In the genomic region with DNA sequence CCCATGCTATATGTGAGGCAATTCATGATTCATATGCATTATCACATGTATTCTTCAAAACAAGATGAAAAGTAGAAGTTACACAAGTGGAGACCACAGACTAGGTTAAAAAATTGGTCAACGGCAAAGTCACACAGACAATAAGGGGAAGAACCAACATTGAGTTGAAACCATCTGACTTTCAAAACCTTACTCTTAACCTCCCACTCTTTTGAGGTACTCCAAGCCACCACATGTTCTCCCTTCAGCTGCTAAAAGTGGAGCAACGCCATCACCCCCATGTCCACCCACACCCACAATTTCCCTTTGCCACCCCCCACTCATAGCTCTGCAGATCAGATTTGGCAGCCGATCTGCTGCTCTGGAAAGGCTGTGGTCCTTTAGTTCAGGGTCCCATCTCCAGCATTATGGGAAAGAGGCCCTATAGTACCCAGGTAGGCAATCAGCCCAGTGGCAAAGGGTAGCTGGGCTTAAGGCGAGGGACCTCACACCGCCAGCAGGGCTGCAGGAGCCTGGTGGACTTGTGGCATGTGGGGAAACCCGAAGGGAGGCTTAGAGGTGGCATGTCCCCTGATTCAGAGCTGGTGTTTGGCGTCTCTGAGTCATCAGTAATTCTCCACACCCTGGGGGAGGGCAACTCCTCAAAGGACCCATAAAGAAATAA, we compare ENCODE assay signal across 8 cellular contexts. TPM values are rescaled to one million over a fixed set of nuclear protein-coding genes. Genes with fewer than 3 reads are reported as not detected.
DNase-seq lines count a peak whose midpoint lies in the region; ATAC-seq, FAIRE-seq and TF ChIP-seq lines count a peak whose summit lies in the region.

No MANE protein-coding gene starts in this region.

- no peaks in the 10 kb centered on the region for H3K36me3 Mint-ChIP-seq in activated CD8-positive, alpha-beta T cell treated with anti-CD3 and anti-CD28 coated beads for 36 hours (ENCODE audit: low read depth)
- H3K36me3 Mint-ChIP-seq in chondrocyte (ENCODE audit: low read depth), result no peaks in the 10 kb centered on the region

- CTCF ChIA-PET in activated CD8-positive, alpha-beta T cell treated with anti-CD3 and anti-CD28 coated beads for 36 hours (lab: Charles Lee), result interaction anchor here (0.7 to 6.3 kb wide), 19 partner anchors 9 to 581 kb away, joined by 3 to 165 read pairs (median 5); a partner anchor contains a TSS

- peak overlapping the region; percentile 85 for H3K27ac Mint-ChIP-seq in activated CD8-positive, alpha-beta T cell treated with anti-CD3 and anti-CD28 coated beads for 36 hours
- no peak overlapping the region for H3K27ac Mint-ChIP-seq in chondrocyte (ENCODE audit: unreplicated experiment)

- no peak for TF ChIP-seq CTCF in activated CD8-positive, alpha-beta T cell treated with anti-CD3 and anti-CD28 coated beads for 36 hours (IDR thresholded peaks at IDR 0.05)
- TF ChIP-seq CTCF in chondrocyte (IDR thresholded peaks at IDR 0.05) (no peak), D721Med (IDR thresholded peaks at IDR 0.05; ENCODE audit: insufficient read depth, missing control alignments) (no peak)

- no peak for FAIRE-seq in D721Med (lab: Jason Lieb, UNC)

- POLR2A ChIA-PET in activated CD8-positive, alpha-beta T cell treated with anti-CD3 and anti-CD28 coated beads for 36 hours (lab: Charles Lee), result interaction anchor here (1.1 to 1.6 kb wide), 3 partner anchors 77 to 166 kb away, joined by 3 to 7 read pairs (median 3); no protein-coding TSS in a partner anchor

- peaks cover 3% of the 10 kb centered on the region for H3K9me3 Mint-ChIP-seq in activated CD8-positive, alpha-beta T cell treated with anti-CD3 and anti-CD28 coated beads for 36 hours
- H3K9me3 Mint-ChIP-seq in chondrocyte (ENCODE audit: low read depth), result peaks cover 7% of the 10 kb centered on the region

- intact Hi-C loops in activated CD8-positive, alpha-beta T cell treated with anti-CD3 and anti-CD28 coated beads for 36 hours (cut with micrococcal nuclease), result no loop called here

- peak; percentile 91 for ATAC-seq in GM19438 (IDR thresholded peaks at IDR 0.05; ENCODE audit: low read depth, unreplicated experiment)
- peak; percentile 77 for ATAC-seq in HG03342 (IDR thresholded peaks at IDR 0.05; ENCODE audit: unreplicated experiment)
- peak; percentile 80 for ATAC-seq in activated CD8-positive, alpha-beta T cell treated with anti-CD3 and anti-CD28 coated beads for 36 hours
- peak; percentile 89 for ATAC-seq in stimulated activated naive CD8-positive, alpha-beta T cell treated with anti-CD3 and anti-CD28 coated beads, Interleukin-15, Interleukin-2, amounts not matched to agents 100 U/mL and 50 U/mL, for 24 hours

- H3K4me3 Mint-ChIP-seq in activated CD8-positive, alpha-beta T cell treated with anti-CD3 and anti-CD28 coated beads for 36 hours, result no peak overlapping the region
- no peak overlapping the region for H3K4me3 Mint-ChIP-seq in chondrocyte (ENCODE audit: unreplicated experiment)

- DNase-seq in EL (peak; percentile 0), chondrocyte (ENCODE audit: low spot score) (no peak), D721Med (ENCODE audit: insufficient read length, low spot score) (no peak), amygdala (lab: John Stamatoyannopoulos, UW) (no peak)
- peak; percentile 76 for DNase-seq in activated CD8-positive, alpha-beta T cell treated with anti-CD3 and anti-CD28 coated beads for 36 hours
- peak; percentile 55 for DNase-seq in stimulated activated naive CD8-positive, alpha-beta T cell treated with anti-CD3 and anti-CD28 coated beads, Interleukin-15, Interleukin-2, amounts not matched to agents 100 U/mL and 50 U/mL, for 24 hours

- H3K4me1 Mint-ChIP-seq in activated CD8-positive, alpha-beta T cell treated with anti-CD3 and anti-CD28 coated beads for 36 hours (ENCODE audit: low read depth), result peaks cover 16% of the 10 kb centered on the region
- H3K4me1 Mint-ChIP-seq in chondrocyte (ENCODE audit: low read depth), result no peaks in the 10 kb centered on the region

- no peaks in the 10 kb centered on the region for H3K27me3 Mint-ChIP-seq in activated CD8-positive, alpha-beta T cell treated with anti-CD3 and anti-CD28 coated beads for 36 hours
- H3K27me3 Mint-ChIP-seq in chondrocyte (ENCODE audit: low read depth), result peaks cover 7% of the 10 kb centered on the region

RNA-seq across cellular contexts. Expression of a gene that starts 33.5 kb away (rescaled TPM):
- under 1 TPM; 0.07 to 0.25 TPM for total RNA-seq in activated CD8-positive, alpha-beta T cell treated with anti-CD3 and anti-CD28 coated beads for 36 hours
- total RNA-seq in chondrocyte, result not detected in 3 replicates

Comparison
In these comparisons a context has a peak if more than half of its experiments do, and no peak if none do; other contexts are left out.
1. DNase-seq: peak in EL (single experiment), activated CD8-positive, alpha-beta T cell treated with anti-CD3 and anti-CD28 coated beads for 36 hours (single experiment) and stimulated activated naive CD8-positive, alpha-beta T cell treated with anti-CD3 and anti-CD28 coated beads, Interleukin-15, Interleukin-2, amounts not matched to agents 100 U/mL and 50 U/mL, for 24 hours (single experiment); none in chondrocyte (single experiment), D721Med (single experiment) and amygdala (0 of 56).
2. Peak in every context shown above with its lines, with median percentiles within 50 percentile points of each other: ATAC-seq.